ENCODE assay signal across 39 cellular contexts in the genomic region with DNA sequence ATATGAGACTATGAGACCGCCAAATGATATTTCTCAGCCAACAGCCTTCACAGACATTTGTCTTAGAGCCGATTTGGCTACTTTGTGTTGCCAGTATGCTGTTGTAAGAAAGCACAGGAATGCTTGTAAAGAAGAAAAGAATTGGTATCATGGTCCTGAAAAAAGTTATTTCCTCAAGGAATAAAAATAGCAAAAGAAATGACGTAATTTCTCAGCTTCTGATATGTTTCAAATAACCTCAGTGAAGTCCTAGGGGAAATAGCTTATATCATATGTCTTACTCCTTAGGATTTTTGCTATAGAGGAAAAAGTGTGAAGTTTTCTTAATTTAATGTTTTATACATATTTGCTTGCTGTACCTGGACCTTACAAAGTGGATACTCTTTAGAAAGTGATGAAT. TPM values are rescaled to one million over a fixed set of nuclear protein-coding genes. Genes with fewer than 3 reads are reported as not detected.
"Had no signal": no experiment of that assay in that cellular context is flagged by ENCODE, and none has a peak within 500 bp of the region (broad histone marks: within the 10 kb centered on the region; RNA-seq: fewer than 3 reads in every experiment).

No MANE protein-coding gene starts in this region.

- DNase-seq: activated CD4-positive, alpha-beta memory T cell treated with anti-CD3 and anti-CD28 coated beads, Interleukin-2, amount 10 ng/mL, durations not matched to agents 7 days and 5 days; activated CD4-positive, alpha-beta T cell treated with anti-CD3 and anti-CD28 coated beads for 1 hour; activated CD4-positive, alpha-beta T cell treated with anti-CD3 and anti-CD28 coated beads for 48 hours; activated CD4-positive, CD25-positive, alpha-beta regulatory T cell; activated CD8-positive, alpha-beta memory T cell treated with anti-CD3 and anti-CD28 coated beads for 24 hours; activated CD8-positive, alpha-beta memory T cell treated with anti-CD3 and anti-CD28 coated beads, Interleukin-2, amount 10 ng/mL, durations not matched to agents 7 days and 5 days; activated effector memory CD4-positive, alpha-beta T cell treated with anti-CD3 and anti-CD28 coated beads, Interleukin-2, amount 50 U/mL, for 16 hours; activated naive CD4-positive, alpha-beta T cell; activated naive CD8-positive, alpha-beta T cell treated with anti-CD3 and anti-CD28 coated beads, Interleukin-2, amount 10 ng/mL, durations not matched to agents 7 days and 5 days; activated T-cell treated with anti-CD3 and anti-CD28 coated beads, Interleukin-2, amount 50 U/mL, for 1 hour; activated T-cell treated with anti-CD3 and anti-CD28 coated beads, Interleukin-2, amount 50 U/mL, for 72 hours; amygdala; body of pancreas; caudate nucleus; cerebellar nuclear complex; Kasumi-1; KG1; MM.1S; MV-4-11; NCI-H1092; NCI-H1436 treated with DMSO at 0.1 percent for 48 hours; NCI-H1694 treated with DMSO at 0.1 percent for 48 hours; NCI-H2029; NCI-H2107; NCI-H2171; NCI-H446 treated with DMSO at 0.1 percent for 48 hours; NCI-H524 treated with DMSO at 0.1 percent for 48 hours; PC-9; SIG-M5; T1000; WERI-Rb-1 had no signal

- H3K4me3 ChIP-seq: body of pancreas, breast epithelium, PC-9 had no signal

- H2AFZ ChIP-seq: PC-9 had no signal

- H3K4me2 ChIP-seq: PC-9 had no signal

- H3K27ac ChIP-seq: body of pancreas, breast epithelium, PC-9, RWPE1, WERI-Rb-1 had no signal

- ATAC-seq: activated CD8-positive, alpha-beta memory T cell treated with anti-CD3 and anti-CD28 coated beads, Interleukin-2, amount 10 ng/mL, durations not matched to agents 7 days and 5 days; activated T-cell treated with anti-CD3 and anti-CD28 coated beads, Interleukin-2, amount 50 U/mL, for 72 hours; activated T-helper 17 cell treated with anti-CD3 and anti-CD28 coated beads, Interleukin-2, amount 50 U/mL, for 72 hours; body of pancreas; Right ventricle myocardium inferior had no signal

- H3K36me3 ChIP-seq: breast epithelium, WERI-Rb-1 had no signal

- H3K9me3 ChIP-seq: body of pancreas, breast epithelium had no signal

- H3K4me1 ChIP-seq: body of pancreas, breast epithelium had no signal

- H3K27me3 ChIP-seq: body of pancreas, breast epithelium had no signal

RNA-seq across cellular contexts. Expression of a gene that starts 23.0 kb away (rescaled TPM):
- total RNA-seq: activated CD4-positive, alpha-beta memory T cell treated with anti-CD3 and anti-CD28 coated beads, Interleukin-2, amount 10 ng/mL, durations not matched to agents 7 days and 5 days; activated CD8-positive, alpha-beta memory T cell treated with anti-CD3 and anti-CD28 coated beads, Interleukin-2, amount 10 ng/mL, durations not matched to agents 7 days and 5 days; activated naive CD8-positive, alpha-beta T cell treated with anti-CD3 and anti-CD28 coated beads, Interleukin-2, amount 10 ng/mL, durations not matched to agents 7 days and 5 days; activated T-cell treated with anti-CD3 and anti-CD28 coated beads, Interleukin-2, amount 50 U/mL, for 72 hours; activated T-helper 17 cell treated with anti-CD3 and anti-CD28 coated beads, Interleukin-2, amount 50 U/mL, for 72 hours; astrocyte; body of pancreas; breast epithelium; OCI-LY7; PC-9; T-helper 1 cell treated with Interleukin-12 subunit alpha and Interleukin-12 subunit beta and Interleukin-4 antibody, amounts not matched to agents 30 ng/mL and 1 ng/mL, for 36 hours; T-helper 2 cell treated with Interferon-gamma antibody and Interleukin-4, amounts not matched to agents 100 ng/mL and 5 ng/mL, for 36 hours had no signal
